Comparison of ENCODE assay signal across 22 cellular contexts in genomic region chrX:121010218-121010617, GRCh38. TPM values are rescaled to one million over a fixed set of nuclear protein-coding genes. Genes with fewer than 3 reads are reported as not detected.
DNase-seq lines count a peak whose midpoint lies in the region; FAIRE-seq and TF ChIP-seq lines count a peak whose summit lies in the region.
"Had no signal": no experiment of that assay in that cellular context is flagged by ENCODE, and none has a peak within 500 bp of the region (broad histone marks: within the 10 kb centered on the region; RNA-seq: fewer than 3 reads in every experiment).

No MANE protein-coding gene starts in this region.

- intact Hi-C loops in kidney (cut with DNase I): no loop called here

- H3K9me3 ChIP-seq in kidney (ENCODE audit: control insufficient read depth in 1 of 2, low read length in 2 of 2): no peaks in the 10 kb centered on the region
- H3K9me3 ChIP-seq: A549 had no signal

- H3K9ac ChIP-seq in kidney (ENCODE audit: low read length in 2 of 2): no peak overlapping the region

- no peaks in the 10 kb centered on the region for H3K36me3 ChIP-seq in kidney (ENCODE audit: control insufficient read depth in 1 of 2, insufficient read depth in 2 of 2, low read length in 2 of 2)

- POLR2A ChIA-PET in HEK293T (lab: Yijun Ruan, JAX): no interaction called here

- peak; percentile 37 for DNase-seq in COLO829 (ENCODE audit: low spot score)
- DNase-seq in NCI-H69 (lab: John Stamatoyannopoulos, UW): peak; percentile 54
- peak; percentile 0 for DNase-seq in occipital lobe (lab: John Stamatoyannopoulos, UW)
- no peak for DNase-seq in kidney
- no peak for DNase-seq in stimulated activated CD4-positive, alpha-beta T cell treated with anti-CD3 and anti-CD28 coated beads, Interleukin-1b, Interleukin-23, amount 100 ng/mL, for 48 hours
- DNase-seq in NCI-H1436 treated with DMSO at 0.1 percent for 48 hours (lab: John Stamatoyannopoulos, UW): no peak
- DNase-seq in HEK293T (ENCODE audit: extremely low spot score): no peak
- DNase-seq: DND-41, GDM1, GOT3, HFFc6, KG1, NCI-H1092, NCI-H1694, NCI-H2107, NCI-H345, NCI-H526 treated with DMSO at 0.1 percent for 48 hours, SHP77 had no signal

- CTCF ChIA-PET in HEK293T (lab: Yijun Ruan, JAX): no interaction called here

- FAIRE-seq in colon (lab: Jason Lieb, UNC): peak; percentile 10
- FAIRE-seq in kidney (lab: Jason Lieb, UNC): no peak
- FAIRE-seq: A549 had no signal

- no peak overlapping the region for H3K4me3 ChIP-seq in kidney (ENCODE audit: low read length in 2 of 2)
- H3K4me3 ChIP-seq: A549 had no signal

- no peaks in the 10 kb centered on the region for H3K4me1 ChIP-seq in kidney (ENCODE audit: control insufficient read depth in 1 of 2, insufficient read depth in 1 of 2, low read depth in 1 of 2, low read length in 2 of 2)
- H3K4me1 ChIP-seq: A549 had no signal

- H3K27ac ChIP-seq in kidney (ENCODE audit: low read depth in 2 of 2, low read length in 2 of 2): no peak overlapping the region
- H3K27ac ChIP-seq: A549 had no signal

- TF ChIP-seq CTCF in kidney (IDR thresholded peaks at IDR 0.05; ENCODE audit: borderline replicate concordance, extremely low read depth, insufficient read depth): no peak

TF ChIP-seq in HEK293T, 16 proteins besides CTCF, POLR2A, EP300 and RAD21:
- TF ChIP-seq SUZ12 (IDR thresholded peaks at IDR 0.05) (no peak), NFRKB (IDR thresholded peaks at IDR 0.05) (no peak), ZNF384 (IDR thresholded peaks at IDR 0.05) (no peak), HDGF (IDR thresholded peaks at IDR 0.05; ENCODE audit: borderline replicate concordance) (no peak), FOXK2 (IDR thresholded peaks at IDR 0.05) (no peak), CTBP1 (IDR thresholded peaks at IDR 0.05; ENCODE audit: borderline replicate concordance) (no peak), FOXA1 (IDR thresholded peaks at IDR 0.05) (no peak), FOXM1 (IDR thresholded peaks at IDR 0.05; ENCODE audit: borderline replicate concordance) (no peak), LEF1 (IDR thresholded peaks at IDR 0.05; ENCODE audit: borderline replicate concordance) (no peak), SP1 (IDR thresholded peaks at IDR 0.05) (no peak), L3MBTL2 (conservative IDR thresholded peaks at IDR 0.05) (no peak), ELF4 (IDR thresholded peaks at IDR 0.05) (no peak), BHLHE40 (IDR thresholded peaks at IDR 0.05; ENCODE audit: borderline replicate concordance) (no peak)
- TF ChIP-seq, protein P1, sequence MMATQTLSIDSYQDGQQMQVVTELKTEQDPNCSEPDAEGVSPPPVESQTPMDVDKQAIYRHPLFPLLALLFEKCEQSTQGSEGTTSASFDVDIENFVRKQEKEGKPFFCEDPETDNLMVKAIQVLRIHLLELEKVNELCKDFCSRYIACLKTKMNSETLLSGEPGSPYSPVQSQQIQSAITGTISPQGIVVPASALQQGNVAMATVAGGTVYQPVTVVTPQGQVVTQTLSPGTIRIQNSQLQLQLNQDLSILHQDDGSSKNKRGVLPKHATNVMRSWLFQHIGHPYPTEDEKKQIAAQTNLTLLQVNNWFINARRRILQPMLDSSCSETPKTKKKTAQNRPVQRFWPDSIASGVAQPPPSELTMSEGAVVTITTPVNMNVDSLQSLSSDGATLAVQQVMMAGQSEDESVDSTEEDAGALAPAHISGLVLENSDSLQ (IDR thresholded peaks at IDR 0.05): no peak
TF ChIP-seq in HEK293T: peak in this region for 0.

RNA-seq across cellular contexts. Expression of gene CT47A1, which starts 24.7 kb away (rescaled TPM):
- not detected for total RNA-seq in occipital lobe
- total RNA-seq in kidney: not detected
- not detected for polyA plus RNA-seq in kidney (ENCODE audit: insufficient read depth, low read depth, low replicate concordance)
- total RNA-seq: HFFc6, MCF 10A had no signal
- polyA plus RNA-seq: A549, CD14-positive monocyte had no signal

RNA-seq across cellular contexts. Expression of gene CT47A2, which starts 29.5 kb away (rescaled TPM):
- total RNA-seq in occipital lobe: not detected
- not detected for total RNA-seq in kidney
- polyA plus RNA-seq in kidney (ENCODE audit: insufficient read depth, low read depth, low replicate concordance): not detected
- total RNA-seq: HFFc6, MCF 10A had no signal
- polyA plus RNA-seq: A549, CD14-positive monocyte had no signal

RNA-seq across cellular contexts. Expression of gene CT47A3, which starts 34.4 kb away (rescaled TPM):
- total RNA-seq in occipital lobe: not detected
- not detected for total RNA-seq in kidney
- not detected for polyA plus RNA-seq in kidney (ENCODE audit: insufficient read depth, low read depth, low replicate concordance)
- total RNA-seq: HFFc6, MCF 10A had no signal
- polyA plus RNA-seq: A549, CD14-positive monocyte had no signal

RNA-seq across cellular contexts. Expression of gene GLUD2, which starts 37.2 kb away (rescaled TPM):
- total RNA-seq in occipital lobe: 1.1 TPM
- 2.6 TPM for total RNA-seq in kidney
- 3.2 TPM for polyA plus RNA-seq in kidney (ENCODE audit: insufficient read depth, low read depth, low replicate concordance)

RNA-seq across cellular contexts. Expression of gene CT47A4, which starts 39.2 kb away (rescaled TPM):
- not detected for total RNA-seq in occipital lobe
- total RNA-seq in kidney: not detected
- polyA plus RNA-seq in kidney (ENCODE audit: insufficient read depth, low read depth, low replicate concordance): not detected
- total RNA-seq: HFFc6, MCF 10A had no signal
- polyA plus RNA-seq: A549, CD14-positive monocyte had no signal

Comparison
In these comparisons a context has a peak if more than half of its experiments do, and no peak if none do; other contexts are left out.
1. DNase-seq: peak in COLO829 (single experiment), NCI-H69 (single experiment) and occipital lobe (single experiment); none in kidney (single experiment), stimulated activated CD4-positive, alpha-beta T cell treated with anti-CD3 and anti-CD28 coated beads, Interleukin-1b, Interleukin-23, amount 100 ng/mL, for 48 hours (single experiment), NCI-H1436 treated with DMSO at 0.1 percent for 48 hours (single experiment) and HEK293T (single experiment).